In the genomic region with DNA sequence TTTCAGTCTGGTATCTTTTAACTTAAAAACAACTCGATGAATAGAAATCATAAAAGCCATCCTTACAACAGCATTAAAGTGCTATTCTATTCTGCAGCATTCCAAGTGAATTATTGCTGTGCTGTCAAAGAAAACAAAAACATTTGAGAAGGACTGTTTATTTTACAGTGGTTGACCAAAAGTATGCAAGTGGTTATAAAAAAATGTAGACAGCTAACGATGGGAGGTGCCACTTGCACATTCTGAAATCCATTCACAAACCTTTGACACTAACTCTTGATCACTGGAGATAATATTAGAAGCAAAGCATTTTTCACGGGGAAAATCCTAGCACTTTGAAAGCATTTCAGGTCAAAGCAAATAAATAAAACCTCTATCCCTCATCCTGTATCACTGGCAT, we compare ENCODE assay signal across 13 cellular contexts. TPM values are rescaled to one million over a fixed set of nuclear protein-coding genes. Genes with fewer than 3 reads are reported as not detected.
DNase-seq lines count a peak whose midpoint lies in the region; ATAC-seq, FAIRE-seq and TF ChIP-seq lines count a peak whose summit lies in the region.
"Had no signal": no experiment of that assay in that cellular context is flagged by ENCODE, and none has a peak within 500 bp of the region (broad histone marks: within the 10 kb centered on the region; RNA-seq: fewer than 3 reads in every experiment).

No MANE protein-coding gene starts in this region.

- H3K27ac ChIP-seq in SK-N-SH (ENCODE audit: low read depth in 2 of 2, low read length in 1 of 2) (peak overlapping the region; percentile 79 to 100; a peak in 3 of 4 replicates), small intestine (ENCODE audit: low read depth in 1 of 2, low read length in 1 of 2) (no peak overlapping the region)
- H3K27ac ChIP-seq: cardiac muscle cell had no signal

- H3K4me2 ChIP-seq in SK-N-SH = peak overlapping the region; percentile 69

- peaks cover 73% of the 10 kb centered on the region for H4K20me1 ChIP-seq in SK-N-SH (ENCODE audit: insufficient read depth)

- DNase-seq in H4 (ENCODE audit: low spot score) (peak; percentile 83), SK-N-SH (no peak), fibroblast of peridontal ligament (ENCODE audit: extremely low read depth) (peak; percentile 94), small intestine (peak; percentile 20), NCI-H1092 treated with DMSO at 0.1 percent for 48 hours (lab: John Stamatoyannopoulos, UW) (no peak), inferior parietal cortex (ENCODE audit: extremely low spot score) (no peak)
- DNase-seq: activated T-cell treated with anti-CD3 and anti-CD28 coated beads, Interleukin-2, amount 50 U/mL, for 1 hour; mucosa of descending colon; NCI-H1417 had no signal

- no peaks in the 10 kb centered on the region for H3K9me3 ChIP-seq in SK-N-SH
- H3K9me3 ChIP-seq in small intestine (ENCODE audit: control insufficient read depth, low read depth) = no peaks in the 10 kb centered on the region
- H3K9me3 ChIP-seq: mucosa of descending colon had no signal

- 3% methylated on average over 3 of the region's 3 CpGs for WGBS in SK-N-SH (ENCODE audit: low lambda C conversion rate)
- WGBS in small intestine, 3 donors = 7 to 16% (median 8%) methylated on average over 3 of the region's 3 CpGs

- H3K4me1 ChIP-seq in SK-N-SH (ENCODE audit: control insufficient read depth in 1 of 2, insufficient read depth in 2 of 2, low read depth in 1 of 2, low read length in 1 of 2) (peaks cover 3 to 77% of the 10 kb centered on the region in 2 experiments), small intestine (ENCODE audit: control insufficient read depth in 2 of 2, insufficient read depth in 1 of 2, low read depth in 1 of 2, low read length in 1 of 2) (no peaks in the 10 kb centered on the region)

- no peak for TF ChIP-seq RAD21 in SK-N-SH (IDR thresholded peaks at IDR 0.05; ENCODE audit: low read length)

- CTCF ChIA-PET in SK-N-SH (lab: Yijun Ruan, JAX) = interaction anchor here (1.8 kb wide), 1 partner anchor 989 kb away, joined by 4 read pairs; no protein-coding TSS in a partner anchor

- TF ChIP-seq CTCF in SK-N-SH (IDR thresholded peaks at IDR 0.05) = no peak

- H3K4me3 ChIP-seq in SK-N-SH (ENCODE audit: low read depth in 2 of 2, low read length in 1 of 2) = peak overlapping the region; percentile 16 to 37; a peak in 2 of 4 replicates
- H3K4me3 ChIP-seq in small intestine (ENCODE audit: low read depth in 1 of 2, low read length in 2 of 2) = no peak overlapping the region
- H3K4me3 ChIP-seq: cardiac muscle cell, mucosa of descending colon, skin epidermis had no signal

- H3K9me2 ChIP-seq in SK-N-SH = no peaks in the 10 kb centered on the region

- FAIRE-seq in small intestine (lab: Jason Lieb, UNC) = no peak

- no peak for ATAC-seq in HG02981 (IDR thresholded peaks at IDR 0.05; ENCODE audit: unreplicated experiment)
- ATAC-seq in HG03108 (IDR thresholded peaks at IDR 0.05; ENCODE audit: unreplicated experiment) = no peak
- ATAC-seq: mucosa of descending colon had no signal

- H2AFZ ChIP-seq in SK-N-SH (ENCODE audit: low read depth) = no peak overlapping the region

- H3K36me3 ChIP-seq in SK-N-SH (replicated peaks in 1 of 2; ENCODE audit: control insufficient read depth in 1 of 2, insufficient read depth in 2 of 2, low read length in 1 of 2) (peaks cover 0 to 39% of the 10 kb centered on the region in 2 experiments), small intestine (ENCODE audit: control insufficient read depth in 2 of 2, insufficient read depth in 2 of 2, low read length in 2 of 2) (no peaks in the 10 kb centered on the region)
- H3K36me3 ChIP-seq: cardiac muscle cell had no signal

- peaks cover 79% of the 10 kb centered on the region for H3F3A ChIP-seq in SK-N-SH (replicated peaks; ENCODE audit: insufficient read depth)

- H3K27me3 ChIP-seq in SK-N-SH (ENCODE audit: insufficient read depth) (no peaks in the 10 kb centered on the region), small intestine (ENCODE audit: control insufficient read depth in 2 of 2, insufficient read depth in 2 of 2, low read length in 2 of 2) (peaks cover 0 to 2% of the 10 kb centered on the region in 2 donors)
- H3K27me3 ChIP-seq: cardiac muscle cell had no signal

- TF ChIP-seq EP300 in SK-N-SH (IDR thresholded peaks at IDR 0.05; ENCODE audit: borderline replicate concordance in 1 of 2, low read depth in 1 of 2, low read length in 1 of 2) = peak; percentile 33 to 81; a peak in 3 of 4 replicates

- H3K9ac ChIP-seq in SK-N-SH = peak overlapping the region; percentile 57; the same call in 1 of the 2 replicates

- POLR2A ChIA-PET in SK-N-SH (lab: Yijun Ruan, JAX) = no interaction called here

- H3K79me2 ChIP-seq in SK-N-SH (ENCODE audit: insufficient read depth) = peaks cover 100% of the 10 kb centered on the region

TF ChIP-seq in SK-N-SH, 30 proteins besides CTCF, POLR2A, EP300 and RAD21 (continues in another document):
- TF ChIP-seq TCF12 (IDR thresholded peaks at IDR 0.05) = peak; percentile 80
- peak; percentile 77; the same call in 1 of the 2 replicates for TF ChIP-seq ZBTB33 (IDR thresholded peaks at IDR 0.05; ENCODE audit: borderline replicate concordance, low read depth)
- TF ChIP-seq FOSL2 (IDR thresholded peaks at IDR 0.05; ENCODE audit: borderline replicate concordance, low read depth) = peak; percentile 17; the same call in 1 of the 2 replicates
- peak; percentile 68; the same call in 1 of the 2 replicates for TF ChIP-seq RXRA (IDR thresholded peaks at IDR 0.05; ENCODE audit: borderline replicate concordance, low read depth)
- TF ChIP-seq SIN3A (IDR thresholded peaks at IDR 0.05; ENCODE audit: borderline replicate concordance, low read depth, low read length) = no peak
- no peak for TF ChIP-seq ELF1 (IDR thresholded peaks at IDR 0.05)
- peak; percentile 69; the same call in 1 of the 2 replicates for TF ChIP-seq NFIC (IDR thresholded peaks at IDR 0.05; ENCODE audit: borderline replicate concordance)
- TF ChIP-seq YY1 (IDR thresholded peaks at IDR 0.05; ENCODE audit: low read depth) = no peak
- no peak for TF ChIP-seq NRF1 (IDR thresholded peaks at IDR 0.05; ENCODE audit: low read depth, low read length)
- TF ChIP-seq USF2 (IDR thresholded peaks at IDR 0.05; ENCODE audit: borderline replicate concordance, low read depth, low read length) = no peak
- TF ChIP-seq, protein P1, sequence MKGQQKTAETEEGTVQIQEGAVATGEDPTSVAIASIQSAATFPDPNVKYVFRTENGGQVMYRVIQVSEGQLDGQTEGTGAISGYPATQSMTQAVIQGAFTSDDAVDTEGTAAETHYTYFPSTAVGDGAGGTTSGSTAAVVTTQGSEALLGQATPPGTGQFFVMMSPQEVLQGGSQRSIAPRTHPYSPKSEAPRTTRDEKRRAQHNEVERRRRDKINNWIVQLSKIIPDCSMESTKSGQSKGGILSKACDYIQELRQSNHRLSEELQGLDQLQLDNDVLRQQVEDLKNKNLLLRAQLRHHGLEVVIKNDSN (IDR thresholded peaks at IDR 0.05; ENCODE audit: borderline replicate concordance, low read depth) = no peak
- TF ChIP-seq TAF1 (IDR thresholded peaks at IDR 0.05; ENCODE audit: borderline replicate concordance, low read depth, low read length) = no peak
- peak; percentile 63 for TF ChIP-seq JUND (IDR thresholded peaks at IDR 0.05)
- no peak for TF ChIP-seq CHD2 (IDR thresholded peaks at IDR 0.05; ENCODE audit: low read length, partially characterized antibody)
- no peak for TF ChIP-seq GABPA (IDR thresholded peaks at IDR 0.05; ENCODE audit: low read depth)
- TF ChIP-seq RFX5 (IDR thresholded peaks at IDR 0.05; ENCODE audit: low read length) = no peak
- TF ChIP-seq FOXJ3 (CRISPR knock-in tag; IDR thresholded peaks at IDR 0.05) = no peak

RNA-seq across cellular contexts. Expression of gene HMGA2, which starts 55.6 kb away (rescaled TPM):
- 0.80 and 4.7 TPM in 2 replicates for total RNA-seq in H4 (2014; rRNA removed; shearing (Covaris generic))
- 48.0 and 57.0 TPM in 2 replicates for polyA plus RNA-seq in SK-N-SH (2012; rRNA removed)
- 45.5 and 51.2 TPM in 2 replicates for polyA plus RNA-seq in SK-N-SH (2012; cell fraction: cytosol; rRNA removed)
- 98.5 and 146 TPM in 2 replicates for polyA plus RNA-seq in SK-N-SH (2012; cell fraction: nucleus; rRNA removed)
- polyA plus RNA-seq in small intestine = 1 to 10 TPM in 2 of 3 donors, under 1 TPM in 1; 0.67 to 1.4 (median 1.1) TPM

Comparison
In these comparisons a context has a peak if more than half of its experiments do, and no peak if none do; other contexts are left out.
1. DNase-seq: peak in H4 (single experiment), fibroblast of peridontal ligament (single experiment) and small intestine (single experiment); none in SK-N-SH (single experiment), NCI-H1092 treated with DMSO at 0.1 percent for 48 hours (single experiment) and inferior parietal cortex (single experiment).
2. H3K27ac ChIP-seq: peak in SK-N-SH (2 of 2); none in small intestine (0 of 2).
3. H3K4me3 ChIP-seq: peak in SK-N-SH (2 of 2); none in small intestine (0 of 2).
4. RNA of gene HMGA2, which starts 55.6 kb away (polyA plus RNA-seq): 45.5 to 146 TPM in SK-N-SH; 0.67 to 1.4 TPM in small intestine; every median in the first group is over 10 times any median in the second.